27 cellular contexts compared by ENCODE assay signal in genomic region chr11:68821670-68822069, GRCh38. TPM values are rescaled to one million over a fixed set of nuclear protein-coding genes. Genes with fewer than 3 reads are reported as not detected.
DNase-seq lines count a peak whose midpoint lies in the region; ATAC-seq, FAIRE-seq and TF ChIP-seq lines count a peak whose summit lies in the region.
"Had no signal": no experiment of that assay in that cellular context is flagged by ENCODE, and none has a peak within 500 bp of the region (broad histone marks: within the 10 kb centered on the region; RNA-seq: fewer than 3 reads in every experiment).

No MANE protein-coding gene starts in this region.

- no peak for TF ChIP-seq POLR2A in H1 (IDR thresholded peaks at IDR 0.05; ENCODE audit: control extremely low read depth in 1 of 2, low read depth in 2 of 2, low read length in 2 of 2)
- no peak for TF ChIP-seq POLR2A in breast epithelium (IDR thresholded peaks at IDR 0.05)

- no peak overlapping the region; the same call in 1 of the 2 replicates for H2BK15ac ChIP-seq in H1 (ENCODE audit: low read length)

- TF ChIP-seq CTCF in Loucy (conservative IDR thresholded peaks at IDR 0.05; ENCODE audit: low read length) (peak; percentile 31; the same call in 1 of the 2 replicates), H1 (IDR thresholded peaks at IDR 0.05; ENCODE audit: control extremely low read depth in 1 of 3, insufficient read depth in 1 of 3, low read depth in 1 of 3, low read length in 3 of 3) (peak; percentile 27 to 60 (median 42)), type B pancreatic cell (conservative IDR thresholded peaks at IDR 0.05) (peak; percentile 37), breast epithelium (IDR thresholded peaks at IDR 0.05) (no peak)

- no peak overlapping the region for H3K23ac ChIP-seq in H1 (ENCODE audit: insufficient read length)

- ATAC-seq in GM19455 (IDR thresholded peaks at IDR 0.05; ENCODE audit: unreplicated experiment), result no peak
- ATAC-seq: CD8-positive, alpha-beta T cell; heart left ventricle; right cardiac atrium; Right ventricle myocardium inferior had no signal

- intact Hi-C loops in breast epithelium (cut with DNase I; ENCODE audit: low total_unique reads), result no loop called here

- TF ChIP-seq EP300 in H1 (IDR thresholded peaks at IDR 0.05; ENCODE audit: borderline replicate concordance in 1 of 2, low read depth in 2 of 2, low read length in 2 of 2), result no peak

- H3K4me3 ChIP-seq in Loucy (ENCODE audit: low read length, poor library complexity, severe bottlenecking), result no peak overlapping the region
- H3K4me3 ChIP-seq in H1 (ENCODE audit: extremely low read depth in 1 of 4, insufficient read depth in 2 of 4, low read depth in 3 of 4, low read length in 4 of 4), result no peak overlapping the region
- no peak overlapping the region for H3K4me3 ChIP-seq in breast epithelium
- H3K4me3 ChIP-seq: colonic mucosa, heart left ventricle, ovary, spleen, transverse colon had no signal

- no peak overlapping the region for H2BK5ac ChIP-seq in H1 (ENCODE audit: low read depth, low read length)

- H2BK20ac ChIP-seq in H1 (ENCODE audit: low read length), result no peak overlapping the region

- no peaks in the 10 kb centered on the region for H3K79me1 ChIP-seq in H1 (ENCODE audit: low read depth, low read length)

- H3K27ac Mint-ChIP-seq in type B pancreatic cell, result no peak overlapping the region
- H3K27ac Mint-ChIP-seq: brain; CD8-positive, alpha-beta T cell; nephron progenitor cell had no signal

- DNase-seq in GF-D8 (lab: John Stamatoyannopoulos, UW) (peak; percentile 4), H1 (ENCODE audit: low read depth in 1 of 2, low spot score in 2 of 2) (no peak), type B pancreatic cell (ENCODE audit: extremely low spot score, unreplicated experiment) (no peak), breast epithelium (ENCODE audit: low spot score in 2 of 2) (no peak)
- DNase-seq in activated CD4-positive, alpha-beta T cell treated with anti-CD3 and anti-CD28 coated beads for 1 hour, result no peak
- DNase-seq: activated CD4-positive, alpha-beta T cell treated with anti-CD3 and anti-CD28 coated beads, Interleukin-2, amount 50 U/mL, for 4 hours; activated naive CD4-positive, alpha-beta T cell treated with Interleukin-2 at 50 U/mL for 16 hours; CD8-positive, alpha-beta T cell; colonic mucosa; effector memory CD4-positive, alpha-beta T cell; foreskin fibroblast; heart left ventricle; NCI-H146; NCI-H446 treated with DMSO at 0.1 percent for 48 hours; NCI-H82; nephron progenitor cell; ovary; right cardiac atrium; spleen; stimulated activated CD4-positive, alpha-beta T cell treated with anti-CD3 and anti-CD28 coated beads, Interleukin-2, amount 100 ng/mL, for 48 hours; SW 1271; T-helper 9 cell; transverse colon had no signal

- CTCF ChIA-PET in H1 (lab: Charles Lee; ENCODE audit: partially characterized antibody), result interaction anchor here (0.7 to 8.6 kb wide), 2 partner anchors 9 to 20 kb away, joined by 3 to 63 read pairs; no protein-coding TSS in a partner anchor

- no peaks in the 10 kb centered on the region for H3K27me3 ChIP-seq in Loucy (ENCODE audit: insufficient read depth, low read length, poor library complexity, severe bottlenecking)
- no peaks in the 10 kb centered on the region for H3K27me3 ChIP-seq in H1 (replicated peaks in 1 of 4; ENCODE audit: control insufficient read depth in 3 of 4, extremely low read depth in 1 of 4, insufficient read depth in 3 of 4, low read length in 3 of 4)
- H3K27me3 ChIP-seq in breast epithelium, result no peaks in the 10 kb centered on the region
- H3K27me3 ChIP-seq: colonic mucosa, heart left ventricle, ovary, spleen, transverse colon had no signal

- H3K4me2 ChIP-seq in Loucy (ENCODE audit: low read depth, low read length, poor library complexity, severe bottlenecking) (no peak overlapping the region), H1 (ENCODE audit: insufficient read depth in 1 of 2, low read depth in 2 of 2, low read length in 2 of 2) (no peak overlapping the region)

- H3K4me1 ChIP-seq in Loucy (ENCODE audit: insufficient read depth, low read length, poor library complexity, severe bottlenecking) (peaks cover 16% of the 10 kb centered on the region), H1 (replicated peaks in 1 of 4; ENCODE audit: control insufficient read depth in 3 of 4, insufficient read depth in 4 of 4, low read length in 3 of 4) (peaks cover 0 to 1% (median 0%) of the 10 kb centered on the region in 4 experiments; a peak in 3 of 7 replicates), breast epithelium (peaks cover 0 to 8% of the 10 kb centered on the region in 2 donors)
- H3K4me1 ChIP-seq: colonic mucosa had no signal

- H2BK12ac ChIP-seq in H1 (ENCODE audit: low read depth, low read length), result no peak overlapping the region

- H4K20me1 ChIP-seq in Loucy (ENCODE audit: insufficient read depth, low read length, poor library complexity, severe bottlenecking) (peaks cover 61% of the 10 kb centered on the region), H1 (replicated peaks in 1 of 2; ENCODE audit: control insufficient read depth in 1 of 2, insufficient read depth in 2 of 2, low read length in 2 of 2) (peaks cover 0 to 4% of the 10 kb centered on the region in 2 experiments)

- peak; percentile 52 to 55 for TF ChIP-seq RAD21 in H1 (IDR thresholded peaks at IDR 0.05 in 1 of 2, conservative IDR thresholded peaks at IDR 0.05 in 1 of 2; ENCODE audit: low read depth in 2 of 2, low read length in 2 of 2)

- no peaks in the 10 kb centered on the region for H3K9me3 Mint-ChIP-seq in type B pancreatic cell
- H3K9me3 Mint-ChIP-seq: brain; CD8-positive, alpha-beta T cell; nephron progenitor cell had no signal

- H3K56ac ChIP-seq in H1 (replicated peaks; ENCODE audit: insufficient read length, low read depth, low read length), result no peak overlapping the region

- H4K8ac ChIP-seq in H1 (ENCODE audit: extremely low read depth, insufficient read depth, low read length), result no peak overlapping the region

- WGBS in H1 (ENCODE audit: extremely low coverage in 1 of 2, insufficient coverage in 1 of 2, insufficient read length in 1 of 2, insufficient replicate concordance in 2 of 2, low coverage in 1 of 2, low lambda C conversion rate in 2 of 2, missing lambda C conversion rate in 1 of 2), 2 experiments, result 69% methylated on average over 4 of the region's 4 CpGs; no CpG with 5 or more reads in 1 of the 2 experiments

- no peak overlapping the region for H4K91ac ChIP-seq in H1 (replicated peaks; ENCODE audit: insufficient read length, low read length)

- H3K4ac ChIP-seq in H1 (replicated peaks; ENCODE audit: insufficient read length, low read depth, low read length), result no peak overlapping the region

- H3K23me2 ChIP-seq in H1 (ENCODE audit: low read depth, low read length), result peaks cover 4% of the 10 kb centered on the region; the same call in 1 of the 2 replicates

- POLR2A ChIA-PET in H1 (lab: Charles Lee; ENCODE audit: partially characterized antibody), result no interaction called here

- H3F3A ChIP-seq in Loucy (ENCODE audit: low read depth), result no peaks in the 10 kb centered on the region

- H3K18ac ChIP-seq in H1 (ENCODE audit: extremely low read depth, low read length), result no peak overlapping the region

- no peak overlapping the region for H3K4me3 Mint-ChIP-seq in type B pancreatic cell
- H3K4me3 Mint-ChIP-seq: brain; CD8-positive, alpha-beta T cell; nephron progenitor cell had no signal

- H3K27me3 Mint-ChIP-seq in type B pancreatic cell, result no peaks in the 10 kb centered on the region
- H3K27me3 Mint-ChIP-seq: brain had no signal

- H3K9ac ChIP-seq in Loucy (ENCODE audit: low read depth, low read length, poor library complexity, severe bottlenecking) (no peak overlapping the region), H1 (replicated peaks in 1 of 4; ENCODE audit: extremely low read depth in 1 of 4, low read depth in 3 of 4, low read length in 3 of 4) (no peak overlapping the region)

- H3K9me3 ChIP-seq in Loucy (ENCODE audit: insufficient read depth, low read depth, low read length) (no peaks in the 10 kb centered on the region), H1 (ENCODE audit: insufficient read depth in 2 of 2, low read depth in 1 of 2, low read length in 1 of 2) (no peaks in the 10 kb centered on the region), breast epithelium (no peaks in the 10 kb centered on the region)
- H3K9me3 ChIP-seq: colonic mucosa, heart left ventricle, ovary, spleen, transverse colon had no signal

- no peak overlapping the region for H2BK120ac ChIP-seq in H1 (replicated peaks; ENCODE audit: low read depth, low read length)

- no peak overlapping the region for H4K5ac ChIP-seq in H1 (ENCODE audit: insufficient read length, low read depth, low read length)

- H2AFZ ChIP-seq in Loucy (ENCODE audit: low read length) (no peak overlapping the region), H1 (ENCODE audit: low read length) (no peak overlapping the region)

- no peak for FAIRE-seq in H1 (lab: Jason Lieb, UNC)

- H2AK5ac ChIP-seq in H1 (ENCODE audit: low read depth, low read length), result no peak overlapping the region

- peaks cover 7% of the 10 kb centered on the region for H3K36me3 Mint-ChIP-seq in type B pancreatic cell
- H3K36me3 Mint-ChIP-seq: brain had no signal

- H3K36me3 ChIP-seq in Loucy (ENCODE audit: insufficient read depth, low read length) (peaks cover 26% of the 10 kb centered on the region; the same call in 1 of the 2 replicates), H1 (ENCODE audit: control insufficient read depth in 2 of 4, insufficient read depth in 4 of 4, low read length in 3 of 4) (no peaks in the 10 kb centered on the region), breast epithelium (no peaks in the 10 kb centered on the region)
- H3K36me3 ChIP-seq: colonic mucosa, ovary, transverse colon had no signal

- no peak overlapping the region for H3K14ac ChIP-seq in H1 (ENCODE audit: insufficient read length)

- H3K4me1 Mint-ChIP-seq in type B pancreatic cell (ENCODE audit: unreplicated experiment), result peaks cover 6% of the 10 kb centered on the region
- H3K4me1 Mint-ChIP-seq: brain, nephron progenitor cell had no signal

- H3K27ac ChIP-seq in H1 (ENCODE audit: low read depth, low read length), result no peak overlapping the region
- no peak overlapping the region for H3K27ac ChIP-seq in breast epithelium
- H3K27ac ChIP-seq: colonic mucosa, heart left ventricle, ovary, spleen, transverse colon had no signal

- no peaks in the 10 kb centered on the region for H3K9me2 ChIP-seq in Loucy (replicated peaks; ENCODE audit: low read depth, low read length)

- H3K79me2 ChIP-seq in Loucy (ENCODE audit: insufficient read depth, low read length) (peaks cover 98% of the 10 kb centered on the region), H1 (ENCODE audit: control insufficient read depth in 1 of 2, insufficient read depth in 2 of 2, low read length in 2 of 2) (no peaks in the 10 kb centered on the region)

RNA-seq across cellular contexts. Expression of gene CPT1A, which starts 20.0 kb away (rescaled TPM):
- 9.6 and 12.2 TPM in 2 replicates for total RNA-seq in H1 (2021; fragmentation: NEBNext Ultra II Directional; extraction: Animal tissue kit (Norgen Biotek cat#: 25700))
- 2.9 and 3.8 TPM in 2 replicates for polyA plus RNA-seq in H1 (2011; rRNA removed)
- polyA plus RNA-seq in H1 (2011; cell fraction: cytosol; rRNA removed), result 3.0 TPM
- 5.9 TPM for polyA plus RNA-seq in H1 (2011; cell fraction: nucleus; rRNA removed)
- 5.4 to 7.2 TPM (median 6.1 TPM) in 4 replicates for polyA plus RNA-seq in H1 (2012, experiment 1 of 2)
- polyA plus RNA-seq in H1 (2012, experiment 2 of 2), result 2.6 TPM
- 9.5 TPM for polyA plus RNA-seq in H1 (2013, experiment 1 of 2)
- polyA plus RNA-seq in H1 (2013, experiment 2 of 2), result 10.8 TPM
- 9.7 and 10.9 TPM in 2 replicates for polyA minus RNA-seq in H1 (2011; rRNA and poly(A)+ RNA removed)
- 5.1 TPM for polyA minus RNA-seq in H1 (2011; cell fraction: cytosol; rRNA and poly(A)+ RNA removed)
- 6.4 TPM for polyA minus RNA-seq in H1 (2011; cell fraction: nucleus; rRNA and poly(A)+ RNA removed)
- total RNA-seq in type B pancreatic cell (ENCODE audit: low replicate concordance) (36.1 and 44.1 TPM in 2 replicates), breast epithelium (10 to 100 TPM; 22.2 to 62.6 (median 30.4) TPM)

Comparison
In these comparisons a context has a peak if more than half of its experiments do, and no peak if none do; other contexts are left out.
1. CTCF ChIP-seq: peak in Loucy (single experiment), H1 (3 of 3) and type B pancreatic cell (single experiment); none in breast epithelium (0 of 3).